20 cellular contexts compared by ENCODE assay signal in the genomic region with DNA sequence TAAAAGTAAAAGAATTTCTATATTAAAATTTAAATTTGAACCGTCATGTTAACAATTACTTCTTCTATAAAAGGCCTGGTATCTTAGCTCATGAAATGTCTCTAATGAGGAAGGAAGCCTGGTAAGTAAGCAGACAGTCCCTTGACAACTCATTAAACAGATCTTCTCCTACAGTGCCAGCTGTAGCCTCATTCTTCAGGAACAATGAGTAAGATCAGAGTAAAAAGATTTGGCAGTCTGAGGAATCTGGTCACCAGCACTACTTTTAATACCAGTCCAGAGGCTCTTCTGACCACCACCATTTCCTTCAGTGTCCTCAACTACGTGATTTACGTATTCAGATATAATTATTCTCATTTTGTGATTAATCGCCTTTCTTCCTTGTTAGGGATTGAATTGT.
"Had no signal": no experiment of that assay in that cellular context is flagged by ENCODE, and none has a peak within 500 bp of the region (broad histone marks: within the 10 kb centered on the region; RNA-seq: fewer than 3 reads in every experiment).

No MANE protein-coding gene starts in this region.

- H3K9me3 ChIP-seq: esophagus squamous epithelium, sigmoid colon, stomach, testis, upper lobe of left lung had no signal

- DNase-seq: activated CD4-positive, alpha-beta T cell treated with anti-CD3 and anti-CD28 coated beads for 4 hours; activated CD8-positive, alpha-beta T cell treated with anti-CD3 and anti-CD28 coated beads for 36 hours; activated naive CD8-positive, alpha-beta T cell treated with anti-CD3 and anti-CD28 coated beads for 36 hours; anterior cingulate cortex; brain microvascular endothelial cell; esophagus squamous epithelium; foreskin keratinocyte; glutamatergic neuron; hypothalamus; kidney glomerular epithelial cell; mesenchymal stem cell; nephron progenitor cell; sigmoid colon; stimulated activated CD4-positive, alpha-beta T cell treated with anti-CD3 and anti-CD28 coated beads, Interleukin-2, amount 100 ng/mL, for 24 hours; stomach; T-helper 2 cell; testis; upper lobe of left lung had no signal

- H3K4me3 ChIP-seq: coronary artery, esophagus squamous epithelium, sigmoid colon, stomach, testis, upper lobe of left lung had no signal

- ATAC-seq: activated CD8-positive, alpha-beta T cell treated with anti-CD3 and anti-CD28 coated beads for 36 hours; foreskin keratinocyte; WTC11 had no signal

- H3K27ac ChIP-seq: brain microvascular endothelial cell, coronary artery, esophagus squamous epithelium, foreskin keratinocyte, sigmoid colon, stomach, testis, upper lobe of left lung had no signal

- H3K4me1 ChIP-seq: esophagus squamous epithelium, foreskin keratinocyte, sigmoid colon, stomach, testis, upper lobe of left lung had no signal

- H3K27me3 ChIP-seq: brain microvascular endothelial cell, esophagus squamous epithelium, foreskin keratinocyte, sigmoid colon, stomach, testis, upper lobe of left lung had no signal

- H3K36me3 ChIP-seq: brain microvascular endothelial cell, esophagus squamous epithelium, sigmoid colon, stomach, upper lobe of left lung had no signal
